ENCODE assay signal across 10 cellular contexts in genomic region chr19:1608414-1609391, GRCh38. TPM values are rescaled to one million over a fixed set of nuclear protein-coding genes. Genes with fewer than 3 reads are reported as not detected.
DNase-seq lines count a peak whose midpoint lies in the region; ATAC-seq and TF ChIP-seq lines count a peak whose summit lies in the region.
"Had no signal": no experiment of that assay in that cellular context is flagged by ENCODE, and none has a peak within 500 bp of the region (broad histone marks: within the 10 kb centered on the region; RNA-seq: fewer than 3 reads in every experiment).

No MANE protein-coding gene starts in this region.

- no peaks in the 10 kb centered on the region for H3K27me3 ChIP-seq in cardiac muscle cell
- H3K27me3 ChIP-seq in left ventricle myocardium inferior (ENCODE audit: low read depth) = no peaks in the 10 kb centered on the region
- no peaks in the 10 kb centered on the region for H3K27me3 ChIP-seq in thymus (ENCODE audit: control insufficient read depth, insufficient read depth)
- H3K27me3 ChIP-seq in aorta (ENCODE audit: control insufficient read depth in 1 of 2, insufficient read depth in 2 of 2, low read length in 1 of 2) = no peaks in the 10 kb centered on the region

- H3K4me1 Mint-ChIP-seq in chondrocyte (ENCODE audit: low read depth) = peaks cover 22% of the 10 kb centered on the region

- peaks cover 9% of the 10 kb centered on the region for H3K36me3 ChIP-seq in cardiac muscle cell
- H3K36me3 ChIP-seq in left ventricle myocardium inferior = peaks cover 33% of the 10 kb centered on the region
- H3K36me3 ChIP-seq in thymus (ENCODE audit: control insufficient read depth, insufficient read depth) = peaks cover 38% of the 10 kb centered on the region
- no peaks in the 10 kb centered on the region for H3K36me3 ChIP-seq in aorta (ENCODE audit: control insufficient read depth in 1 of 2, insufficient read depth in 2 of 2, low read length in 1 of 2)

- ATAC-seq in aorta (ENCODE audit: low FRiP score) = no peak

- peaks cover 7% of the 10 kb centered on the region for H3K36me3 Mint-ChIP-seq in chondrocyte (ENCODE audit: low read depth)

- peak overlapping the region; percentile 32 for H3K27ac Mint-ChIP-seq in chondrocyte (ENCODE audit: unreplicated experiment)

- H3K9me3 ChIP-seq in cardiac muscle cell (ENCODE audit: low read depth) (no peaks in the 10 kb centered on the region), left ventricle myocardium inferior (replicated peaks) (no peaks in the 10 kb centered on the region), thymus (ENCODE audit: control insufficient read depth) (no peaks in the 10 kb centered on the region), aorta (ENCODE audit: control insufficient read depth, low read length) (no peaks in the 10 kb centered on the region)
- H3K9me3 ChIP-seq: neutrophil had no signal

- H3K9me3 Mint-ChIP-seq in chondrocyte (ENCODE audit: low read depth) = no peaks in the 10 kb centered on the region

- H3K4me1 ChIP-seq in cardiac muscle cell (ENCODE audit: low read depth) = peaks cover 4% of the 10 kb centered on the region
- peaks cover 28% of the 10 kb centered on the region for H3K4me1 ChIP-seq in left ventricle myocardium inferior
- peaks cover 7% of the 10 kb centered on the region for H3K4me1 ChIP-seq in thymus (ENCODE audit: control insufficient read depth, insufficient read depth, low read length)
- no peaks in the 10 kb centered on the region for H3K4me1 ChIP-seq in aorta (ENCODE audit: control insufficient read depth in 1 of 2, insufficient read depth in 2 of 2, low read length in 2 of 2)

- no peak overlapping the region for H3K4me3 Mint-ChIP-seq in chondrocyte (ENCODE audit: unreplicated experiment)

- H3K4me3 ChIP-seq in cardiac muscle cell = no peak overlapping the region
- H3K4me3 ChIP-seq in left ventricle myocardium inferior = no peak overlapping the region
- no peak overlapping the region for H3K4me3 ChIP-seq in thymus (ENCODE audit: low read length)
- no peak overlapping the region for H3K4me3 ChIP-seq in aorta (ENCODE audit: low read length in 2 of 2)

- intact Hi-C loops in left ventricle myocardium inferior (cut with micrococcal nuclease) = no loop called here
- intact Hi-C loops in aorta (cut with DNase I) = loop anchor here in 1 of 2 donors (5.0 kb wide), 1 partner anchor 44 kb away; the partner anchor contains the start of gene TCF3

- DNase-seq in cardiac muscle cell (ENCODE audit: low read depth in 1 of 2, low spot score in 1 of 2) = no peak
- no peak for DNase-seq in left ventricle myocardium inferior
- peak in 3 of 5 experiments; percentile 17 to 49 (median 38) for DNase-seq in T-helper 2 cell
- no peak for DNase-seq in chondrocyte (ENCODE audit: low spot score)
- DNase-seq in NCI-H1048 (lab: John Stamatoyannopoulos, UW) = no peak
- DNase-seq in COR-L47 (lab: John Stamatoyannopoulos, UW) = no peak
- DNase-seq in aorta = no peak
- DNase-seq: head of caudate nucleus had no signal

- TF ChIP-seq CTCF in cardiac muscle cell (IDR thresholded peaks at IDR 0.05; ENCODE audit: low read depth, low read length) = no peak
- no peak for TF ChIP-seq CTCF in left ventricle myocardium inferior (IDR thresholded peaks at IDR 0.05; ENCODE audit: borderline replicate concordance)
- TF ChIP-seq CTCF in chondrocyte (IDR thresholded peaks at IDR 0.05) = no peak

- H3K27me3 Mint-ChIP-seq in chondrocyte (ENCODE audit: low read depth) = no peaks in the 10 kb centered on the region

- 28% methylated on average over 33 of the region's 33 CpGs for WGBS in thymus
- WGBS in aorta, 2 donors = 64 to 65% methylated on average over 33 of the region's 33 CpGs

- peak overlapping the region; percentile 16 for H3K27ac ChIP-seq in cardiac muscle cell
- H3K27ac ChIP-seq in left ventricle myocardium inferior (replicated peaks) = no peak overlapping the region
- H3K27ac ChIP-seq in thymus (ENCODE audit: low read depth) = peak overlapping the region; percentile 37
- no peak overlapping the region for H3K27ac ChIP-seq in aorta (ENCODE audit: low read depth in 1 of 2, low read length in 2 of 2)
- H3K27ac ChIP-seq: neutrophil had no signal

RNA-seq across cellular contexts. Expression of gene UQCR11, which starts 3.4 kb away (rescaled TPM):
- total RNA-seq in cardiac muscle cell = 73.6 and 161 TPM in 2 replicates
- polyA plus RNA-seq in cardiac muscle cell = 842 and 1,116 TPM in 2 replicates
- total RNA-seq in left ventricle myocardium inferior = 942 TPM
- 173 to 190 TPM (median 184 TPM) in 3 replicates for total RNA-seq in chondrocyte
- polyA plus RNA-seq in thymus = 108 TPM
- total RNA-seq in aorta = 100 to 1,000 TPM; 153 to 155 TPM
- polyA plus RNA-seq in aorta = 100 to 1,000 TPM; 127 to 251 TPM

RNA-seq across cellular contexts. Expression of gene MBD3, which starts 16.0 kb away (rescaled TPM):
- total RNA-seq in cardiac muscle cell (171 and 179 TPM in 2 replicates), left ventricle myocardium inferior (48.6 TPM), chondrocyte (83.6 to 101 TPM (median 84.1 TPM) in 3 replicates), aorta (10 to 100 TPM; 60.9 to 63.2 TPM)
- polyA plus RNA-seq in cardiac muscle cell (71.6 and 93.3 TPM in 2 replicates), thymus (99.9 TPM), aorta (100 to 1,000 TPM in 1 of 2 donors, 10 to 100 TPM in 1; 37.6 to 106 TPM)

RNA-seq across cellular contexts. Expression of gene MEX3D, which starts 40.6 kb away (rescaled TPM):
- 49.7 and 65.6 TPM in 2 replicates for total RNA-seq in cardiac muscle cell
- 4.4 and 4.5 TPM in 2 replicates for polyA plus RNA-seq in cardiac muscle cell
- 6.4 TPM for total RNA-seq in left ventricle myocardium inferior
- total RNA-seq in chondrocyte = 57.8 to 60.1 TPM (median 59.6 TPM) in 3 replicates
- 5.4 TPM for polyA plus RNA-seq in thymus
- 10 to 100 TPM; 16.1 to 20.5 TPM for total RNA-seq in aorta
- polyA plus RNA-seq in aorta = 1 to 10 TPM; 3.6 to 6.3 TPM

RNA-seq across cellular contexts. Expression of gene TCF3, which starts 43.7 kb away (rescaled TPM):
- 250 and 281 TPM in 2 replicates for total RNA-seq in cardiac muscle cell
- 110 and 136 TPM in 2 replicates for polyA plus RNA-seq in cardiac muscle cell
- total RNA-seq in left ventricle myocardium inferior = 18.4 TPM
- 130 to 154 TPM (median 153 TPM) in 3 replicates for total RNA-seq in chondrocyte
- 81.2 TPM for polyA plus RNA-seq in thymus
- total RNA-seq in aorta = 10 to 100 TPM; 32.0 to 50.4 TPM
- polyA plus RNA-seq in aorta = 10 to 100 TPM; 23.7 to 36.2 TPM

Comparison
In these comparisons a context has a peak if more than half of its experiments do, and no peak if none do; other contexts are left out.
1. H3K27ac ChIP-seq: peak in cardiac muscle cell (single experiment) and thymus (single experiment); none in left ventricle myocardium inferior (single experiment) and aorta (0 of 2).
2. DNase-seq: peak in T-helper 2 cell (3 of 5); none in cardiac muscle cell (0 of 2), left ventricle myocardium inferior (single experiment), chondrocyte (single experiment), NCI-H1048 (single experiment), COR-L47 (single experiment) and aorta (0 of 2).